In the genomic region with DNA sequence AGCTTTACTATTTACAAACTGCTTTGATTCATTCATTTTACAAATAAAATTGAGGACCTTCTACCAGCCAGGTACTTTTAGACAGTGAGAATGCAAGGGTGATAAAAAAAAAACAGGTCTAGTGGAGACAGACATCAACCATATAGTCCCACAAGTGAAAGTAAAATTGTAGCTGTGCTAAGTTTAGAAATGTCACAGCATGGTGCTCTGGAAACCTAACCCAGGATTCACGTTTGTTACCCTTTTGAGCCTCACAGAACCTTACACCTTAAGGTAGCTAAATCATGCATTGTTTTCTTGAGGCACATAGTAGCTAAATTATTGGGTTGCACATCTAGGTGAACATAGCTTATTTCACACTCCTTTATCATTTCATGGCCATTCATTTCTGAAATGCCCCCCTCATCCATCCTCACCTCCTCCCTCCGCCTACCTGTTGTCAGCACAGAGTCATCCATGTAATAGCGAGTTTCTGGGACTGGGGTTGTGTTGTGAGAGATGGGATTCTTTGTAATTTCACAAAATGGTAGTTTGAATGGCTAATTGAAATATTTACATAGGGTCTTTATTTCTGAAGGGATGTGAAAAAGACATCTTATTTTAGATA, we compare ENCODE assay signal across 14 cellular contexts. TPM values are rescaled to one million over a fixed set of nuclear protein-coding genes. Genes with fewer than 3 reads are reported as not detected.
DNase-seq lines count a peak whose midpoint lies in the region; ATAC-seq and TF ChIP-seq lines count a peak whose summit lies in the region.
"Had no signal": no experiment of that assay in that cellular context is flagged by ENCODE, and none has a peak within 500 bp of the region (broad histone marks: within the 10 kb centered on the region; RNA-seq: fewer than 3 reads in every experiment).

No MANE protein-coding gene starts in this region.

- in situ Hi-C loops in gastrocnemius medialis (cut with MboI; ENCODE audit: low sequenced_read_pairs in 4 of 4): no loop called here

- H3K27me3 Mint-ChIP-seq in activated T-cell treated with anti-CD3 and anti-CD28 coated beads, Interleukin-2, amount 50 U/mL, for 72 hours (ENCODE audit: low read depth): no peaks in the 10 kb centered on the region
- H3K27me3 Mint-ChIP-seq: IgD-negative memory B cell had no signal

- peak overlapping the region in 1 of 2 donors; percentile 47 for H3K4me3 Mint-ChIP-seq in activated T-cell treated with anti-CD3 and anti-CD28 coated beads, Interleukin-2, amount 50 U/mL, for 72 hours

- H2AFZ ChIP-seq in SU-DHL-6 (ENCODE audit: low read depth, low read length, severe bottlenecking): no peak overlapping the region

- TF ChIP-seq CTCF in HEK293 (tag by site-specific recombination; IDR thresholded peaks at IDR 0.05) (no peak), SU-DHL-6 (IDR thresholded peaks at IDR 0.05; ENCODE audit: insufficient read depth, low read length, poor library complexity, severe bottlenecking) (no peak), gastrocnemius medialis (IDR thresholded peaks at IDR 0.05 in 4 of 5, conservative IDR thresholded peaks at IDR 0.05 in 1 of 5) (no peak), testis (IDR thresholded peaks at IDR 0.05) (no peak)

- peaks cover 3 to 16% of the 10 kb centered on the region in 2 donors for H3K36me3 Mint-ChIP-seq in activated T-cell treated with anti-CD3 and anti-CD28 coated beads, Interleukin-2, amount 50 U/mL, for 72 hours (ENCODE audit: insufficient read depth in 2 of 2)

- CTCF ChIA-PET in HEK293 (lab: Yijun Ruan, JAX): interaction anchor here (0.6 kb wide), 1 partner anchor 20 kb away, joined by 3 read pairs; no protein-coding TSS in a partner anchor

- no peaks in the 10 kb centered on the region for H3K9me3 Mint-ChIP-seq in activated T-cell treated with anti-CD3 and anti-CD28 coated beads, Interleukin-2, amount 50 U/mL, for 72 hours
- H3K9me3 Mint-ChIP-seq: IgD-negative memory B cell had no signal

- H3K27me3 ChIP-seq in SU-DHL-6 (ENCODE audit: low read length): no peaks in the 10 kb centered on the region
- no peaks in the 10 kb centered on the region for H3K27me3 ChIP-seq in gastrocnemius medialis
- no peaks in the 10 kb centered on the region for H3K27me3 ChIP-seq in testis
- H3K27me3 ChIP-seq: pancreas, spleen had no signal

- H3K4me1 Mint-ChIP-seq in activated T-cell treated with anti-CD3 and anti-CD28 coated beads, Interleukin-2, amount 50 U/mL, for 72 hours (ENCODE audit: low read depth): peaks cover 34% of the 10 kb centered on the region

- H3K27ac ChIP-seq in HEK293 (ENCODE audit: extremely low read depth, low read depth, low read length) (no peak overlapping the region), SU-DHL-6 (ENCODE audit: low read depth, low read length) (no peak overlapping the region), gastrocnemius medialis (peak overlapping the region in 3 of 4 donors; percentile 24 to 60 (median 41)), testis (no peak overlapping the region)
- H3K27ac ChIP-seq: pancreas, spleen had no signal

- H3K4me1 ChIP-seq in HEK293 (ENCODE audit: control insufficient read depth, insufficient read depth, low read length) (no peaks in the 10 kb centered on the region), gastrocnemius medialis (peaks cover 0 to 12% of the 10 kb centered on the region in 2 donors), testis (no peaks in the 10 kb centered on the region)
- H3K4me1 ChIP-seq: pancreas had no signal

- peak; percentile 62 to 64 for ATAC-seq in activated T-cell treated with anti-CD3 and anti-CD28 coated beads, Interleukin-2, amount 50 U/mL, for 72 hours (replicated peaks in 1 of 2)
- peak in 1 of 2 donors; percentile 76 for ATAC-seq in gastrocnemius medialis
- no peak for ATAC-seq in GM18517 (IDR thresholded peaks at IDR 0.05; ENCODE audit: unreplicated experiment)
- ATAC-seq: mucosa of descending colon, pancreas had no signal

- H3K9me3 ChIP-seq in HEK293 (ENCODE audit: control insufficient read depth, insufficient read depth, low read depth, low read length) (no peaks in the 10 kb centered on the region), SU-DHL-6 (ENCODE audit: insufficient read depth, low read length) (no peaks in the 10 kb centered on the region), gastrocnemius medialis (no peaks in the 10 kb centered on the region), testis (no peaks in the 10 kb centered on the region)
- H3K9me3 ChIP-seq: mucosa of descending colon, pancreas, spleen had no signal

- H3K36me3 ChIP-seq in HEK293 (ENCODE audit: control insufficient read depth in 2 of 2, insufficient read depth in 1 of 2, low read length in 2 of 2) (peaks cover 63 to 81% of the 10 kb centered on the region in 2 experiments), SU-DHL-6 (ENCODE audit: low read length) (peaks cover 33% of the 10 kb centered on the region), gastrocnemius medialis (peaks cover 0 to 25% of the 10 kb centered on the region in 2 donors), testis (ENCODE audit: low read depth, missing control alignments) (no peaks in the 10 kb centered on the region)

- WGBS in testis, 2 donors: 87 to 88% methylated on average over 3 of the region's 3 CpGs

- no peaks in the 10 kb centered on the region for H3K9me2 ChIP-seq in SU-DHL-6 (replicated peaks; ENCODE audit: insufficient read depth, low read length)

- H3K4me2 ChIP-seq in SU-DHL-6 (ENCODE audit: low read depth, low read length, poor library complexity, severe bottlenecking): peak overlapping the region; percentile 10

- TF ChIP-seq POLR2A in gastrocnemius medialis (IDR thresholded peaks at IDR 0.05): no peak
- TF ChIP-seq POLR2A in testis (IDR thresholded peaks at IDR 0.05): no peak

- H3F3A ChIP-seq in SU-DHL-6 (ENCODE audit: insufficient read depth): 0 out of 2 replicates have a peak, but pooled peaks cover 6% of the 10 kb centered on the region

- intact Hi-C loops in gastrocnemius medialis (cut with DNase I; ENCODE audit: low total_unique reads): no loop called here
- intact Hi-C loops in testis (cut with DNase I; ENCODE audit: low total_unique reads): no loop called here

- no peaks in the 10 kb centered on the region for H4K20me1 ChIP-seq in SU-DHL-6 (ENCODE audit: low read depth, low read length)

- peaks cover 72% of the 10 kb centered on the region for H3K79me2 ChIP-seq in SU-DHL-6 (ENCODE audit: insufficient read depth, low read length)

- no peak overlapping the region for H3K9ac ChIP-seq in SU-DHL-6 (ENCODE audit: low read length)

- DNase-seq in activated T-cell treated with anti-CD3 and anti-CD28 coated beads, Interleukin-2, amount 50 U/mL, for 72 hours: no peak
- no peak for DNase-seq in activated T-cell treated with anti-CD3 and anti-CD28 coated beads for 4 hours
- DNase-seq in gastrocnemius medialis: no peak
- DNase-seq in testis: no peak
- DNase-seq in T-helper 9 cell: no peak
- DNase-seq: activated CD8-positive, alpha-beta memory T cell treated with anti-CD3 and anti-CD28 coated beads, Interleukin-2, amount 50 U/mL, for 4 hours; mucosa of descending colon; NCI-H1105 treated with DMSO at 0.1 percent for 48 hours; pancreas; spleen had no signal

- no peak overlapping the region for H3K4me3 ChIP-seq in HEK293 (ENCODE audit: low read depth, low read length)
- no peak overlapping the region for H3K4me3 ChIP-seq in SU-DHL-6 (ENCODE audit: insufficient read depth, low read length, poor library complexity, severe bottlenecking)
- H3K4me3 ChIP-seq in gastrocnemius medialis: peak overlapping the region in 1 of 4 donors; percentile 9
- H3K4me3 ChIP-seq in testis: no peak overlapping the region
- H3K4me3 ChIP-seq: mucosa of descending colon, pancreas, spleen had no signal

- peak overlapping the region; percentile 33 for H3K27ac Mint-ChIP-seq in activated T-cell treated with anti-CD3 and anti-CD28 coated beads, Interleukin-2, amount 50 U/mL, for 72 hours
- H3K27ac Mint-ChIP-seq: IgD-negative memory B cell had no signal

- POLR2A ChIA-PET in HEK293 (lab: Yijun Ruan, JAX): no interaction called here

TF ChIP-seq in HEK293, 187 proteins besides CTCF, POLR2A, EP300 and RAD21:
- TF ChIP-seq BCL11A (tag by site-specific recombination; IDR thresholded peaks at IDR 0.05; ENCODE audit: low read depth) (no peak), ZNF223 (tag by site-specific recombination; IDR thresholded peaks at IDR 0.05) (no peak), ZNF529 (tag by site-specific recombination; IDR thresholded peaks at IDR 0.05; ENCODE audit: insufficient replicate concordance) (no peak), ZNF664 (tag by site-specific recombination; IDR thresholded peaks at IDR 0.05) (peak; percentile 80)

RNA-seq across cellular contexts. Expression of a gene that starts 7.1 kb away (rescaled TPM):
- total RNA-seq in activated T-cell treated with anti-CD3 and anti-CD28 coated beads, Interleukin-2, amount 50 U/mL, for 72 hours: 10 to 100 TPM; 36.7 to 47.3 TPM
- total RNA-seq in gastrocnemius medialis (10 to 100 TPM in 2 of 4 donors, 1 to 10 TPM in 2; 6.6 to 21.6 (median 9.5) TPM), testis (10 to 100 TPM; 58.5 to 84.6 TPM)
- polyA plus RNA-seq in testis (ENCODE audit: insufficient read depth, low read depth, low replicate concordance): 77.0 TPM

Comparison
In these comparisons a context has a peak if more than half of its experiments do, and no peak if none do; other contexts are left out.
1. H3K27ac ChIP-seq: peak in gastrocnemius medialis (3 of 4); none in HEK293 (single experiment), SU-DHL-6 (single experiment) and testis (0 of 2).